In genomic region chr11:57303990-57304579, GRCh38 we compare ENCODE assay signal across 12 cellular contexts. TPM values are rescaled to one million over a fixed set of nuclear protein-coding genes. Genes with fewer than 3 reads are reported as not detected.
DNase-seq lines count a peak whose midpoint lies in the region; ATAC-seq, FAIRE-seq and TF ChIP-seq lines count a peak whose summit lies in the region.
"Had no signal": no experiment of that assay in that cellular context is flagged by ENCODE, and none has a peak within 500 bp of the region (broad histone marks: within the 10 kb centered on the region; RNA-seq: fewer than 3 reads in every experiment).

No MANE protein-coding gene starts in this region.

- no peak overlapping the region for H2BK20ac ChIP-seq in H1 (ENCODE audit: low read length)

- no peak for TF ChIP-seq POLR2A in H1 (IDR thresholded peaks at IDR 0.05; ENCODE audit: control extremely low read depth in 1 of 2, low read depth in 2 of 2, low read length in 2 of 2)

- FAIRE-seq in H1 (lab: Jason Lieb, UNC) = no peak

- DNase-seq in DMS79 treated with DMSO at 0.1 percent for 48 hours (lab: John Stamatoyannopoulos, UW) (peak; percentile 83), NCI-H446 treated with DMSO at 0.1 percent for 48 hours (lab: John Stamatoyannopoulos, UW) (peak; percentile 8), H1 (ENCODE audit: low read depth in 1 of 2, low spot score in 2 of 2) (no peak), omental fat pad (ENCODE audit: low spot score) (no peak), NCI-H1694 treated with DMSO at 0.1 percent for 48 hours (lab: John Stamatoyannopoulos, UW) (no peak), NOMO-1 treated with DMSO at 0.1 percent for 48 hours (lab: John Stamatoyannopoulos, UW; ENCODE audit: unreplicated experiment) (no peak), NCI-H1694 (lab: John Stamatoyannopoulos, UW) (no peak), iPS-NIHi7 (ENCODE audit: extremely low spot score) (no peak)
- DNase-seq: activated naive CD8-positive, alpha-beta T cell treated with anti-CD3 and anti-CD28 coated beads, Interleukin-2, amount 10 ng/mL, durations not matched to agents 7 days and 5 days; Calu3 had no signal

- no peak overlapping the region for H3K9ac ChIP-seq in H1 (replicated peaks in 1 of 4; ENCODE audit: extremely low read depth in 1 of 4, low read depth in 3 of 4, low read length in 3 of 4)

- peaks cover 0 to 5% (median under 1%) of the 10 kb centered on the region in 4 experiments; a peak in 5 of 7 replicates for H3K4me1 ChIP-seq in H1 (replicated peaks in 1 of 4; ENCODE audit: control insufficient read depth in 3 of 4, insufficient read depth in 4 of 4, low read length in 3 of 4)

- no peak overlapping the region for H4K5ac ChIP-seq in H1 (ENCODE audit: insufficient read length, low read depth, low read length)

- no peak overlapping the region for H2AFZ ChIP-seq in H1 (ENCODE audit: low read length)

- POLR2A ChIA-PET in H1 (lab: Charles Lee; ENCODE audit: partially characterized antibody) = interaction anchor here (1.0 to 45.7 kb wide), 3 partner anchors 4 to 76 kb away, joined by 3 to 1279 read pairs (median 1279); partner anchors contain the start of genes P2RX3, PRG3, SSRP1 and TNKS1BP1

- H2BK120ac ChIP-seq in H1 (replicated peaks; ENCODE audit: low read depth, low read length) = no peak overlapping the region

- no peaks in the 10 kb centered on the region for H3K27me3 ChIP-seq in H1 (replicated peaks in 1 of 4; ENCODE audit: control insufficient read depth in 3 of 4, extremely low read depth in 1 of 4, insufficient read depth in 3 of 4, low read length in 3 of 4)

- H4K20me1 ChIP-seq in H1 (replicated peaks in 1 of 2; ENCODE audit: control insufficient read depth in 1 of 2, insufficient read depth in 2 of 2, low read length in 2 of 2) = peaks cover 5 to 17% of the 10 kb centered on the region in 2 experiments

- no peak overlapping the region for H3K4me3 ChIP-seq in H1 (ENCODE audit: extremely low read depth in 1 of 4, insufficient read depth in 2 of 4, low read depth in 3 of 4, low read length in 4 of 4)

- no peak overlapping the region for H2AK5ac ChIP-seq in H1 (ENCODE audit: low read depth, low read length)

- H3K23me2 ChIP-seq in H1 (ENCODE audit: low read depth, low read length) = no peaks in the 10 kb centered on the region

- H3K79me1 ChIP-seq in H1 (ENCODE audit: low read depth, low read length) = peaks cover 19% of the 10 kb centered on the region

- no peak overlapping the region for H3K4ac ChIP-seq in H1 (replicated peaks; ENCODE audit: insufficient read length, low read depth, low read length)

- no peak overlapping the region for H3K14ac ChIP-seq in H1 (ENCODE audit: insufficient read length)

- CTCF ChIA-PET in H1 (lab: Charles Lee; ENCODE audit: partially characterized antibody) = interaction anchor here (0.6 to 2.5 kb wide), 7 partner anchors 8 to 78 kb away, joined by 3 to 13 read pairs (median 5); no protein-coding TSS in a partner anchor

- H2BK12ac ChIP-seq in H1 (ENCODE audit: low read depth, low read length) = no peak overlapping the region

- H4K91ac ChIP-seq in H1 (replicated peaks; ENCODE audit: insufficient read length, low read length) = no peak overlapping the region

- no peak for TF ChIP-seq RAD21 in H1 (IDR thresholded peaks at IDR 0.05 in 1 of 2, conservative IDR thresholded peaks at IDR 0.05 in 1 of 2; ENCODE audit: low read depth in 2 of 2, low read length in 2 of 2)

- no peak overlapping the region; the same call in 1 of the 2 replicates for H3K18ac ChIP-seq in H1 (ENCODE audit: extremely low read depth, low read length)

- H2BK15ac ChIP-seq in H1 (ENCODE audit: low read length) = no peak overlapping the region

- peaks cover 5 to 6% of the 10 kb centered on the region in 2 experiments; a peak in 3 of 4 replicates for H3K9me3 ChIP-seq in H1 (ENCODE audit: insufficient read depth in 2 of 2, low read depth in 1 of 2, low read length in 1 of 2)

- H3K56ac ChIP-seq in H1 (replicated peaks; ENCODE audit: insufficient read length, low read depth, low read length) = no peak overlapping the region

- WGBS in H1 (ENCODE audit: extremely low coverage in 1 of 2, insufficient coverage in 1 of 2, insufficient read length in 1 of 2, insufficient replicate concordance in 2 of 2, low coverage in 1 of 2, low lambda C conversion rate in 2 of 2, missing lambda C conversion rate in 1 of 2), 2 experiments = 91% methylated on average over 8 of the region's 8 CpGs; no CpG with 5 or more reads in 1 of the 2 experiments

- peaks cover 26 to 53% (median 42%) of the 10 kb centered on the region in 4 experiments for H3K36me3 ChIP-seq in H1 (ENCODE audit: control insufficient read depth in 2 of 4, insufficient read depth in 4 of 4, low read length in 3 of 4)

- no peak overlapping the region for H3K4me2 ChIP-seq in H1 (ENCODE audit: insufficient read depth in 1 of 2, low read depth in 2 of 2, low read length in 2 of 2)

- TF ChIP-seq EP300 in H1 (IDR thresholded peaks at IDR 0.05; ENCODE audit: borderline replicate concordance in 1 of 2, low read depth in 2 of 2, low read length in 2 of 2) = no peak

- H3K79me2 ChIP-seq in H1 (ENCODE audit: control insufficient read depth in 1 of 2, insufficient read depth in 2 of 2, low read length in 2 of 2) = peaks cover 0 to 40% of the 10 kb centered on the region in 2 experiments; a peak in 2 of 4 replicates

- no peak overlapping the region for H3K27ac ChIP-seq in H1 (ENCODE audit: low read depth, low read length)

- peak overlapping the region; percentile 24; the same call in 1 of the 2 replicates for H2BK5ac ChIP-seq in H1 (ENCODE audit: low read depth, low read length)

- no peak overlapping the region for H3K23ac ChIP-seq in H1 (ENCODE audit: insufficient read length)

- peak overlapping the region; percentile 82 for H4K8ac ChIP-seq in H1 (ENCODE audit: extremely low read depth, insufficient read depth, low read length)

- no peak for TF ChIP-seq CTCF in H1 (IDR thresholded peaks at IDR 0.05; ENCODE audit: control extremely low read depth in 1 of 3, insufficient read depth in 1 of 3, low read depth in 1 of 3, low read length in 3 of 3)
- no peak for TF ChIP-seq CTCF in omental fat pad (IDR thresholded peaks at IDR 0.05)

- ATAC-seq in omental fat pad (ENCODE audit: low FRiP score) = peak; percentile 48

TF ChIP-seq in H1, 55 proteins besides CTCF, POLR2A, EP300 and RAD21:
- TF ChIP-seq CHD2 (IDR thresholded peaks at IDR 0.05; ENCODE audit: low read length) (no peak), POU5F1 (IDR thresholded peaks at IDR 0.05; ENCODE audit: low read depth, low read length) (no peak), POLR2AphosphoS5 (IDR thresholded peaks at IDR 0.05; ENCODE audit: low read depth, low read length) (no peak), SIX5 (IDR thresholded peaks at IDR 0.05; ENCODE audit: low read depth, low read length) (no peak), CBX5 (IDR thresholded peaks at IDR 0.05; ENCODE audit: low read depth, low read length) (no peak), TAF7 (optimal IDR thresholded peaks at IDR 0.05; ENCODE audit: borderline replicate concordance, low read depth, low read length) (no peak), GABPA (IDR thresholded peaks at IDR 0.05; ENCODE audit: borderline replicate concordance, insufficient read depth, low read length) (no peak)
TF ChIP-seq in H1: peak in this region for 0.

RNA-seq across cellular contexts. Expression of gene TNKS1BP1, which starts 20.7 kb away (rescaled TPM):
- 122 TPM in 2 replicates for total RNA-seq in H1 (2021; fragmentation: NEBNext Ultra II Directional; extraction: Animal tissue kit (Norgen Biotek cat#: 25700))
- polyA plus RNA-seq in H1 (2011; rRNA removed) = 50.0 and 72.3 TPM in 2 replicates
- 35.2 TPM for polyA plus RNA-seq in H1 (2011; cell fraction: cytosol; rRNA removed)
- 113 TPM for polyA plus RNA-seq in H1 (2011; cell fraction: nucleus; rRNA removed)
- polyA plus RNA-seq in H1 (2012, experiment 1 of 2) = 95.5 to 126 TPM (median 111 TPM) in 4 replicates
- polyA plus RNA-seq in H1 (2012, experiment 2 of 2) = 120 TPM
- polyA plus RNA-seq in H1 (2013, experiment 1 of 2) = 157 TPM
- 155 TPM for polyA plus RNA-seq in H1 (2013, experiment 2 of 2)
- polyA minus RNA-seq in H1 (2011; rRNA and poly(A)+ RNA removed) = 48.2 and 84.0 TPM in 2 replicates
- 38.4 TPM for polyA minus RNA-seq in H1 (2011; cell fraction: cytosol; rRNA and poly(A)+ RNA removed)
- polyA minus RNA-seq in H1 (2011; cell fraction: nucleus; rRNA and poly(A)+ RNA removed) = 45.4 TPM
- 100 to 1,000 TPM; 119 to 162 (median 137) TPM for total RNA-seq in omental fat pad

RNA-seq across cellular contexts. Expression of gene SSRP1, which starts 31.6 kb away (rescaled TPM):
- 259 and 261 TPM in 2 replicates for total RNA-seq in H1 (2021; fragmentation: NEBNext Ultra II Directional; extraction: Animal tissue kit (Norgen Biotek cat#: 25700))
- 281 and 364 TPM in 2 replicates for polyA plus RNA-seq in H1 (2011; rRNA removed)
- 259 TPM for polyA plus RNA-seq in H1 (2011; cell fraction: cytosol; rRNA removed)
- 297 TPM for polyA plus RNA-seq in H1 (2011; cell fraction: nucleus; rRNA removed)
- polyA plus RNA-seq in H1 (2012, experiment 1 of 2) = 235 to 263 TPM (median 247 TPM) in 4 replicates
- 71.5 TPM for polyA plus RNA-seq in H1 (2012, experiment 2 of 2)
- 195 TPM for polyA plus RNA-seq in H1 (2013, experiment 1 of 2)
- 189 TPM for polyA plus RNA-seq in H1 (2013, experiment 2 of 2)
- 260 and 261 TPM in 2 replicates for polyA minus RNA-seq in H1 (2011; rRNA and poly(A)+ RNA removed)
- polyA minus RNA-seq in H1 (2011; cell fraction: cytosol; rRNA and poly(A)+ RNA removed) = 101 TPM
- 72.8 TPM for polyA minus RNA-seq in H1 (2011; cell fraction: nucleus; rRNA and poly(A)+ RNA removed)
- total RNA-seq in omental fat pad = 10 to 100 TPM; 53.5 to 81.8 (median 61.2) TPM

RNA-seq across cellular contexts. Expression of gene P2RX3, which starts 34.1 kb away (rescaled TPM):
- 0.29 and 0.47 TPM in 2 replicates for total RNA-seq in H1 (2021; fragmentation: NEBNext Ultra II Directional; extraction: Animal tissue kit (Norgen Biotek cat#: 25700))
- polyA plus RNA-seq in H1 (2011; rRNA removed) = 0.45 and 1.1 TPM in 2 replicates
- polyA plus RNA-seq in H1 (2011; cell fraction: cytosol; rRNA removed) = 0.83 TPM
- 1.2 TPM for polyA plus RNA-seq in H1 (2011; cell fraction: nucleus; rRNA removed)
- polyA plus RNA-seq in H1 (2012, experiment 1 of 2) = 0.21 to 0.52 TPM (median 0.31 TPM) in 4 replicates
- polyA plus RNA-seq in H1 (2012, experiment 2 of 2) = 0.76 TPM
- 0.16 TPM for polyA plus RNA-seq in H1 (2013, experiment 1 of 2)
- 0.15 TPM for polyA plus RNA-seq in H1 (2013, experiment 2 of 2)
- polyA minus RNA-seq in H1 (2011; rRNA and poly(A)+ RNA removed) = 0.49 and 0.54 TPM in 2 replicates
- polyA minus RNA-seq in H1 (2011; cell fraction: cytosol; rRNA and poly(A)+ RNA removed) = 1.4 TPM
- 1.5 TPM for polyA minus RNA-seq in H1 (2011; cell fraction: nucleus; rRNA and poly(A)+ RNA removed)
- total RNA-seq in omental fat pad = not detected
- total RNA-seq: activated naive CD8-positive, alpha-beta T cell treated with anti-CD3 and anti-CD28 coated beads, Interleukin-2, amount 10 ng/mL, durations not matched to agents 7 days and 5 days; Calu3; glomerular endothelial cell; natural killer cell treated with Interleukin-12 subunit alpha and Interleukin-12 subunit beta and Interleukin-15 and Interleukin-18, amount 100 ng/mL, for 72 hours had no signal

Comparison
In these comparisons a context has a peak if more than half of its experiments do, and no peak if none do; other contexts are left out.
1. DNase-seq: peak in DMS79 treated with DMSO at 0.1 percent for 48 hours (single experiment) and NCI-H446 treated with DMSO at 0.1 percent for 48 hours (single experiment); none in H1 (0 of 2), omental fat pad (single experiment), NCI-H1694 treated with DMSO at 0.1 percent for 48 hours (single experiment), NOMO-1 treated with DMSO at 0.1 percent for 48 hours (single experiment), NCI-H1694 (single experiment) and iPS-NIHi7 (single experiment).